ENCODE assay signal across 8 cellular contexts in the genomic region with DNA sequence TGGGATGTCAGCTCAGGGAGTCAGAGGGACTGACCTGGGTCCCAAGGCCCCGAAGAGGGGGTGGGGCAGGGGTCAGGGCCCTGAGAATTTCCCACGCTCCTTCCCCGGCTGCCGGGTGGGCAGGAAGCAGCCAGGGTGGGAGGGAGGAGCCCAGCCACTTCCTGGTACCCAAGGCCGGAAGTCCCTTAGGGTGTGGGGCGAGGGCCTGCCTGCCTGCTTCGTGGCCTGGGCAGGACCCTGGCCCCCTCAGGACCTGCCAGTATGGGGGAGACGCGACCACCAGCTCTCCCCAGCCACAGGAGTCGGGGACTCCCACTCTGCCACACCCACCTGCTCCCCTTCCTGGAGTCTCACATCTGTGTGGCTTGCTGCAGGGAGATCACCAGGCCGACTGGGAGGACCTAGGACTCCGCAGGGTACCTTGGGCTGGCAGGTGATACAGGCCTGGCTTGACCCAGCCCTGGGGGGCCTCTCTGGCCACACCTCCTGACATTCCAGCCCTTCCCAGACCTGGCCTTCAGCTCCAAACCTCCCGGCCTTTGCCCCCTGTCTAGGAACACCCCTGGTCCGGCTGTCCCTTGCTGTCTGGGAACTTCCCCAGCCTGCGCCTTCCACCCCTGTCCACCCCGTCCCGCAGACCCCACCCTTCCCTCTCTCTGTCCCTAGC. TPM values are rescaled to one million over a fixed set of nuclear protein-coding genes. Genes with fewer than 3 reads are reported as not detected.
DNase-seq lines count a peak whose midpoint lies in the region; TF ChIP-seq lines count a peak whose summit lies in the region.

No MANE protein-coding gene starts in this region.

- peaks cover 85% of the 10 kb centered on the region for H3K4me1 ChIP-seq in DOHH2 (ENCODE audit: control insufficient read depth, low read length)
- H3K4me1 ChIP-seq in H9 (ENCODE audit: insufficient read depth, low read length): no peaks in the 10 kb centered on the region
- H3K4me1 ChIP-seq in cardiac muscle cell (ENCODE audit: low read depth): peaks cover 21% of the 10 kb centered on the region
- H3K4me1 ChIP-seq in rectal smooth muscle tissue (ENCODE audit: control insufficient read depth, insufficient read depth, low read length): peaks cover 23% of the 10 kb centered on the region

- peak overlapping the region; percentile 88 to 93 (median 90) for H3K27ac Mint-ChIP-seq in H9

- H3K4ac ChIP-seq in H9 (ENCODE audit: low read depth, low read length): no peak overlapping the region

- H2BK20ac ChIP-seq in H9 (ENCODE audit: low read depth, low read length, poor library complexity, severe bottlenecking): no peak overlapping the region

- no peaks in the 10 kb centered on the region; a peak in 2 of 5 replicates for H3K9me3 Mint-ChIP-seq in H9

- peak overlapping the region; percentile 36 for H3K18ac ChIP-seq in H9 (ENCODE audit: insufficient read length, low read depth, low read length)

- no CpG with 5 or more reads among the region's 17 CpGs for WGBS in H9 (ENCODE audit: extremely low coverage, insufficient read length, low lambda C conversion rate)

- H3K36me3 Mint-ChIP-seq in H9 (ENCODE audit: insufficient read depth in 1 of 3, low read depth in 3 of 3): peaks cover 17 to 47% (median 39%) of the 10 kb centered on the region in 3 experiments

- H3K27ac ChIP-seq in DOHH2 (ENCODE audit: low read depth, low read length) (peak overlapping the region; percentile 85), H9 (ENCODE audit: insufficient read length, low read depth, low read length) (no peak overlapping the region), cardiac muscle cell (peak overlapping the region; percentile 53), rectal smooth muscle tissue (ENCODE audit: low read depth, low read length) (peak overlapping the region; percentile 76)

- no peak overlapping the region for H2BK120ac ChIP-seq in H9 (ENCODE audit: low read depth, low read length, poor library complexity, severe bottlenecking)

- TF ChIP-seq CTCF in DOHH2 (IDR thresholded peaks at IDR 0.05; ENCODE audit: low read depth, low read length, poor library complexity, severe bottlenecking) (no peak), H9 (conservative IDR thresholded peaks at IDR 0.05) (no peak), cardiac muscle cell (IDR thresholded peaks at IDR 0.05; ENCODE audit: low read depth, low read length) (no peak)

- H2AFZ ChIP-seq in H9 (ENCODE audit: low read length): no peak overlapping the region

- no peak overlapping the region for H2BK5ac ChIP-seq in H9 (ENCODE audit: insufficient read length, low read length)

- no peaks in the 10 kb centered on the region; the same call in 1 of the 2 replicates for H3K27me3 Mint-ChIP-seq in H9 (ENCODE audit: low read depth)

- H3K79me1 ChIP-seq in H9 (ENCODE audit: insufficient read depth, low read depth, low read length, poor library complexity, severe bottlenecking): no peaks in the 10 kb centered on the region

- H4K91ac ChIP-seq in H9 (ENCODE audit: insufficient read length, low read depth, low read length): no peak overlapping the region

- peaks cover 2% of the 10 kb centered on the region; the same call in 1 of the 2 replicates for H4K20me1 ChIP-seq in DOHH2 (ENCODE audit: control insufficient read depth, insufficient read depth, low read depth, low read length)
- no peaks in the 10 kb centered on the region for H4K20me1 ChIP-seq in H9 (ENCODE audit: control insufficient read depth, insufficient read depth, insufficient read length)

- peaks cover 51% of the 10 kb centered on the region for H3F3A ChIP-seq in DOHH2 (ENCODE audit: control insufficient read depth, insufficient read depth)

- peak overlapping the region; percentile 98 for H3K4me2 ChIP-seq in DOHH2 (ENCODE audit: low read length)
- no peak overlapping the region for H3K4me2 ChIP-seq in H9 (ENCODE audit: insufficient read depth, insufficient read length, low read length)

- H2AK5ac ChIP-seq in H9 (ENCODE audit: insufficient read length, low read length): no peak overlapping the region

- H3K9me3 ChIP-seq in DOHH2 (ENCODE audit: control insufficient read depth, insufficient read depth, low read length) (no peaks in the 10 kb centered on the region), H9 (ENCODE audit: control insufficient read depth, low read depth, low read length) (no peaks in the 10 kb centered on the region), cardiac muscle cell (ENCODE audit: low read depth) (no peaks in the 10 kb centered on the region)

- H3K9me2 ChIP-seq in DOHH2 (replicated peaks; ENCODE audit: control insufficient read depth, low read length): no peaks in the 10 kb centered on the region

- H3K36me3 ChIP-seq in DOHH2 (ENCODE audit: control insufficient read depth, low read length) (peaks cover 55% of the 10 kb centered on the region), cardiac muscle cell (peaks cover 34% of the 10 kb centered on the region), rectal smooth muscle tissue (ENCODE audit: control insufficient read depth, insufficient read depth, low read length) (peaks cover 21% of the 10 kb centered on the region)

- H3K27me3 ChIP-seq in DOHH2 (ENCODE audit: control insufficient read depth, low read length) (no peaks in the 10 kb centered on the region), H9 (ENCODE audit: insufficient read depth, low read length) (no peaks in the 10 kb centered on the region), cardiac muscle cell (no peaks in the 10 kb centered on the region), rectal smooth muscle tissue (ENCODE audit: control insufficient read depth, insufficient read depth, low read length) (no peaks in the 10 kb centered on the region)

- no peak overlapping the region for H2BK12ac ChIP-seq in H9 (ENCODE audit: insufficient read length, low read depth, low read length)

- DNase-seq in H9 (peak; percentile 90), OCI-M1 (lab: John Stamatoyannopoulos, UW) (peak; percentile 74), cardiac muscle cell (ENCODE audit: low read depth in 1 of 2, low spot score in 1 of 2) (peak in 1 of 2 donors; percentile 68), kidney glomerular epithelial cell (lab: John Stamatoyannopoulos, UW) (no peak), NCI-H187 treated with DMSO at 0.1 percent for 48 hours (lab: John Stamatoyannopoulos, UW) (no peak)
- DNase-seq in activated gamma-delta T cell treated with anti-CD3 and anti-CD28 coated beads, Interleukin-2, amount 50 U/mL, for 16 hours (ENCODE audit: low read depth): peak; percentile 53

- H3K23ac ChIP-seq in H9 (ENCODE audit: insufficient read length, low read depth, low read length): no peak overlapping the region

- no peak overlapping the region for H3K56ac ChIP-seq in H9 (ENCODE audit: insufficient read length, low read depth, low read length)

- H4K8ac ChIP-seq in H9 (replicated peaks; ENCODE audit: insufficient read length, low read depth, low read length): no peak overlapping the region

- H3K79me2 ChIP-seq in DOHH2 (ENCODE audit: control insufficient read depth, low read length): peaks cover 46% of the 10 kb centered on the region
- no peaks in the 10 kb centered on the region for H3K79me2 ChIP-seq in H9 (ENCODE audit: insufficient read depth, low read length)

- H3K9ac ChIP-seq in H9 (ENCODE audit: extremely low read depth, insufficient read length, low read length): no peak overlapping the region
- peak overlapping the region; percentile 34 for H3K9ac ChIP-seq in rectal smooth muscle tissue (ENCODE audit: low read length)

- H3K4me3 ChIP-seq in DOHH2 (ENCODE audit: low read length) (peak overlapping the region; percentile 77), cardiac muscle cell (no peak overlapping the region), rectal smooth muscle tissue (ENCODE audit: low read length) (peak overlapping the region; percentile 31)

- peak overlapping the region; percentile 34 to 66 for H3K4me3 Mint-ChIP-seq in H9

- no peak overlapping the region for H3K14ac ChIP-seq in H9 (ENCODE audit: insufficient read depth, low read length)

- peaks cover 18% of the 10 kb centered on the region for H3K23me2 ChIP-seq in H9 (ENCODE audit: insufficient read length, low read depth, low read length, poor library complexity, severe bottlenecking)

- no peak overlapping the region for H3T11ph ChIP-seq in H9 (ENCODE audit: low read length)

- peaks cover 44 to 56% of the 10 kb centered on the region in 2 experiments for H3K4me1 Mint-ChIP-seq in H9

- H4K5ac ChIP-seq in H9 (ENCODE audit: insufficient read length, low read depth, low read length): no peak overlapping the region

- no peak overlapping the region for H2BK15ac ChIP-seq in H9 (ENCODE audit: low read depth, low read length)

RNA-seq across cellular contexts. Expression of a gene that starts 9.8 kb away (rescaled TPM):
- total RNA-seq in H9 (2021) (249 and 263 TPM in 2 replicates), cardiac muscle cell (1,112 and 2,236 TPM in 2 replicates)
- 716 and 851 TPM in 2 replicates for polyA plus RNA-seq in cardiac muscle cell

RNA-seq across cellular contexts. Expression of a gene that starts 11.0 kb away (rescaled TPM):
- 286 and 300 TPM in 2 replicates for total RNA-seq in H9 (2021)
- 45.6 and 89.2 TPM in 2 replicates for total RNA-seq in cardiac muscle cell
- 58.1 and 76.0 TPM in 2 replicates for polyA plus RNA-seq in cardiac muscle cell

RNA-seq across cellular contexts. Expression of a gene that starts 16.0 kb away (rescaled TPM):
- 56.4 and 63.0 TPM in 2 replicates for total RNA-seq in H9 (2021)
- 31.2 and 44.9 TPM in 2 replicates for total RNA-seq in cardiac muscle cell
- 34.0 and 34.4 TPM in 2 replicates for polyA plus RNA-seq in cardiac muscle cell

RNA-seq across cellular contexts. Expression of a gene that starts 17.8 kb away (rescaled TPM):
- total RNA-seq in H9 (2021) (179 and 191 TPM in 2 replicates), cardiac muscle cell (188 and 355 TPM in 2 replicates)
- 505 and 638 TPM in 2 replicates for polyA plus RNA-seq in cardiac muscle cell

RNA-seq across cellular contexts. Expression of a gene that starts 21.5 kb away (rescaled TPM):
- 25.6 and 28.4 TPM in 2 replicates for total RNA-seq in H9 (2021)
- total RNA-seq in cardiac muscle cell: 21.1 and 29.1 TPM in 2 replicates
- 22.1 and 30.6 TPM in 2 replicates for polyA plus RNA-seq in cardiac muscle cell

Comparison
In these comparisons a context has a peak if more than half of its experiments do, and no peak if none do; other contexts are left out.
1. DNase-seq: peak in H9 (single experiment), OCI-M1 (single experiment) and activated gamma-delta T cell treated with anti-CD3 and anti-CD28 coated beads, Interleukin-2, amount 50 U/mL, for 16 hours (single experiment); none in kidney glomerular epithelial cell (single experiment) and NCI-H187 treated with DMSO at 0.1 percent for 48 hours (single experiment).